ENCODE assay signal across 21 cellular contexts in genomic region chr1:214991691-214992315, GRCh38.
"Had no signal": no experiment of that assay in that cellular context is flagged by ENCODE, and none has a peak within 500 bp of the region (broad histone marks: within the 10 kb centered on the region; RNA-seq: fewer than 3 reads in every experiment).

No MANE protein-coding gene starts in this region.

- ATAC-seq: Panc1, PC-3, SK-N-SH treated with all-trans-retinoic acid at 6 μM for 48 hours had no signal

- DNase-seq: Karpas-422; KG1; MM.1S; NCI-H1105; NCI-H1417; NCI-H1436 treated with DMSO at 0.1 percent for 48 hours; NCI-H1694; NCI-H187 treated with DMSO at 0.1 percent for 48 hours; NCI-H2029 treated with DMSO at 0.1 percent for 48 hours; NCI-H2171 treated with DMSO at 0.1 percent for 48 hours; NCI-H345; NCI-H446 treated with DMSO at 0.1 percent for 48 hours; NCI-H510A treated with DMSO at 0.1 percent for 48 hours; NCI-H526; NK-92 treated with Interleukin-12 subunit alpha and Interleukin-12 subunit beta, amount 100 ng/mL, for 24 hours; PC-3; SHP77; T-helper 1 cell had no signal

- H3K27ac ChIP-seq: RWPE1 had no signal
